20 cellular contexts compared by ENCODE assay signal in genomic region chr4:110625593-110626292, GRCh38. TPM values are rescaled to one million over a fixed set of nuclear protein-coding genes. Genes with fewer than 3 reads are reported as not detected.
A peak's percentile ranks its signal among the peaks of the same experiment; 100 is the strongest.
DNase-seq lines count a peak whose midpoint lies in the region; ATAC-seq and TF ChIP-seq lines count a peak whose summit lies in the region.
"Had no signal": no experiment of that assay in that cellular context is flagged by ENCODE, and none has a peak within 500 bp of the region (broad histone marks: within the 10 kb centered on the region; RNA-seq: fewer than 3 reads in every experiment).

No MANE protein-coding gene starts in this region.

- H3K27ac ChIP-seq in HEK293 (ENCODE audit: extremely low read depth, low read depth, low read length) = no peak overlapping the region

- POLR2A ChIA-PET in HEK293 (lab: Yijun Ruan, JAX) = no interaction called here

- H3K27me3 ChIP-seq in iPS-15b (ENCODE audit: control insufficient read depth, insufficient read depth, low read length) (peaks cover 95% of the 10 kb centered on the region), H7 (ENCODE audit: control insufficient read depth, insufficient read depth, low read length) (peaks cover 93% of the 10 kb centered on the region)

- H3K36me3 ChIP-seq in HEK293 (ENCODE audit: control insufficient read depth in 2 of 2, insufficient read depth in 1 of 2, low read length in 2 of 2) = peaks cover 0 to 15% of the 10 kb centered on the region in 2 experiments; a peak in 1 of 3 replicates
- no peaks in the 10 kb centered on the region for H3K36me3 ChIP-seq in iPS-15b (ENCODE audit: control insufficient read depth, insufficient read depth, low read length)
- H3K36me3 ChIP-seq in H7 (replicated peaks; ENCODE audit: control insufficient read depth, insufficient read depth, low read length) = no peaks in the 10 kb centered on the region
- H3K36me3 ChIP-seq: HAP-1 had no signal

- CTCF ChIA-PET in HEK293 (lab: Yijun Ruan, JAX) = interaction anchor here (2.7 kb wide), 1 partner anchor 333 kb away, joined by 9 read pairs; no protein-coding TSS in a partner anchor

- H3K4me3 ChIP-seq in HEK293 (ENCODE audit: low read depth, low read length) (no peak overlapping the region), iPS-15b (ENCODE audit: low read depth, low read length) (peak overlapping the region; percentile 13), H7 (ENCODE audit: insufficient read depth, low read depth, low read length) (no peak overlapping the region)
- H3K4me3 ChIP-seq: HAP-1, K562 had no signal

- DNase-seq in amniotic epithelial cell (ENCODE audit: low read depth) (peak; percentile 77), retina (peak; percentile 17), NCI-H345 (lab: John Stamatoyannopoulos, UW) (no peak), H7 (no peak), left ventricle myocardium superior (no peak)
- DNase-seq in activated naive CD4-positive, alpha-beta T cell treated with Interleukin-2 at 50 U/mL for 16 hours = no peak
- DNase-seq: C1 segment of cervical spinal cord; CD8-positive, alpha-beta memory T cell; MV-4-11; NCI-H187; NCI-H2107; NCI-H524; PC-3; RPMI8226; SHP77 treated with DMSO at 0.1 percent for 48 hours; SK-N-SH had no signal

- no peaks in the 10 kb centered on the region for H3K9me3 ChIP-seq in HEK293 (ENCODE audit: control insufficient read depth, insufficient read depth, low read depth, low read length)
- H3K9me3 ChIP-seq in iPS-15b (ENCODE audit: control insufficient read depth, insufficient read depth, low read length) = no peaks in the 10 kb centered on the region
- H3K9me3 ChIP-seq: HAP-1, SK-N-SH had no signal

- no peak overlapping the region for H3K9ac ChIP-seq in iPS-15b (ENCODE audit: low read depth, low read length)
- H3K9ac ChIP-seq: SK-N-SH had no signal

- TF ChIP-seq CTCF in HEK293 (tag by site-specific recombination; IDR thresholded peaks at IDR 0.05) = no peak

- H3K4me1 ChIP-seq in HEK293 (ENCODE audit: control insufficient read depth, insufficient read depth, low read length) = peaks cover 12% of the 10 kb centered on the region; the same call in 1 of the 2 replicates
- peaks cover 18% of the 10 kb centered on the region for H3K4me1 ChIP-seq in iPS-15b (ENCODE audit: control insufficient read depth, insufficient read depth, low read length)

- intact Hi-C loops in left ventricle myocardium superior (cut with micrococcal nuclease) = no loop called here

- ATAC-seq in left ventricle myocardium superior = no peak
- ATAC-seq: K562, PC-3 had no signal

TF ChIP-seq in HEK293, 187 proteins besides CTCF, POLR2A, EP300 and RAD21 (continues in another document):
- TF ChIP-seq ZNF16 (tag by site-specific recombination; IDR thresholded peaks at IDR 0.05; ENCODE audit: low read depth) = no peak
- no peak for TF ChIP-seq ZNF24 (tag by site-specific recombination; IDR thresholded peaks at IDR 0.05)
- no peak for TF ChIP-seq ZNF707 (tag by site-specific recombination; IDR thresholded peaks at IDR 0.05)
- no peak for TF ChIP-seq ZBTB26 (tag by site-specific recombination; optimal IDR thresholded peaks at IDR 0.05)
- TF ChIP-seq ZNF596 (tag by site-specific recombination; IDR thresholded peaks at IDR 0.05) = no peak
- no peak for TF ChIP-seq ZBTB44 (tag by site-specific recombination; IDR thresholded peaks at IDR 0.05)
- TF ChIP-seq ZNF221 (tag by site-specific recombination; IDR thresholded peaks at IDR 0.05; ENCODE audit: borderline replicate concordance) = no peak
- no peak for TF ChIP-seq GLIS2 (tag by site-specific recombination; IDR thresholded peaks at IDR 0.05)
- TF ChIP-seq ZNF623 (tag by site-specific recombination; IDR thresholded peaks at IDR 0.05) = no peak
- TF ChIP-seq ELK4 (IDR thresholded peaks at IDR 0.05; ENCODE audit: borderline replicate concordance, low read depth, low read length) = no peak
- 0 out of 2 replicates have a peak, but pooled peaks have one; percentile 23 for TF ChIP-seq GLIS1 (tag by site-specific recombination; IDR thresholded peaks at IDR 0.05)
- TF ChIP-seq ZNF473 (tag by site-specific recombination; IDR thresholded peaks at IDR 0.05) = no peak
- no peak for TF ChIP-seq ZBTB17 (tag by site-specific recombination; IDR thresholded peaks at IDR 0.05)
- no peak for TF ChIP-seq ZNF488 (tag by site-specific recombination; IDR thresholded peaks at IDR 0.05)
- no peak for TF ChIP-seq SP2 (tag by site-specific recombination; IDR thresholded peaks at IDR 0.05)
- TF ChIP-seq ZBTB49 (tag by site-specific recombination; IDR thresholded peaks at IDR 0.05; ENCODE audit: low read depth) = no peak
- TF ChIP-seq ZNF530 (tag by site-specific recombination; IDR thresholded peaks at IDR 0.05; ENCODE audit: low read depth) = no peak
- TF ChIP-seq ZNF112 (tag by site-specific recombination; IDR thresholded peaks at IDR 0.05) = no peak
- no peak for TF ChIP-seq ZNF571 (tag by site-specific recombination; IDR thresholded peaks at IDR 0.05)
- no peak for TF ChIP-seq KLF8 (tag by site-specific recombination; IDR thresholded peaks at IDR 0.05)
- TF ChIP-seq ZNF335 (tag by site-specific recombination; conservative IDR thresholded peaks at IDR 0.05) = peak; percentile 81
- TF ChIP-seq ZSCAN4 (tag by site-specific recombination; IDR thresholded peaks at IDR 0.05) = 0 out of 2 replicates have a peak, but pooled peaks have one; percentile 36

RNA-seq across cellular contexts. Expression of gene PITX2, which starts 2.9 kb away (rescaled TPM):
- 87.1 and 92.3 TPM in 2 replicates for total RNA-seq in H7 (2014; rRNA removed; shearing (Covaris generic))
- 0.50 TPM for total RNA-seq in left ventricle myocardium superior
- total RNA-seq: CD8-positive, alpha-beta memory T cell; K562 had no signal

Comparison
In these comparisons a context has a peak if more than half of its experiments do, and no peak if none do; other contexts are left out.
1. DNase-seq: peak in amniotic epithelial cell (single experiment) and retina (single experiment); none in NCI-H345 (single experiment), activated naive CD4-positive, alpha-beta T cell treated with Interleukin-2 at 50 U/mL for 16 hours (single experiment), H7 (single experiment) and left ventricle myocardium superior (single experiment).
2. RNA of gene PITX2, which starts 2.9 kb away (total RNA-seq): 87.1 to 92.3 TPM in H7; 0.50 TPM in left ventricle myocardium superior (single experiment); every median in the first group is over 10 times any median in the second.